Comparison of ENCODE assay signal across 40 cellular contexts in genomic region chr4:59825104-59825503, GRCh38.
"Had no signal": no experiment of that assay in that cellular context is flagged by ENCODE, and none has a peak within 500 bp of the region (broad histone marks: within the 10 kb centered on the region; RNA-seq: fewer than 3 reads in every experiment).

No MANE protein-coding gene starts in this region.

- H3K36me3 Mint-ChIP-seq: activated CD8-positive, alpha-beta memory T cell treated with anti-CD3 and anti-CD28 coated beads, Interleukin-2, amount 10 ng/mL, durations not matched to agents 7 days and 5 days; activated naive CD4-positive, alpha-beta T cell treated with anti-CD3 and anti-CD28 coated beads, Interleukin-2, amount 10 ng/mL, durations not matched to agents 7 days and 5 days; activated naive CD4-positive, alpha-beta T cell treated with anti-CD3 and anti-CD28 coated beads, Interleukin-2, amount 50 U/mL, for 24 hours; activated naive CD8-positive, alpha-beta T cell; activated naive CD8-positive, alpha-beta T cell treated with anti-CD3 and anti-CD28 coated beads, Interleukin-2, amount 10 ng/mL, durations not matched to agents 7 days and 5 days; brain had no signal

- H3K36me3 ChIP-seq: ascending aorta, cardiac muscle cell had no signal

- FAIRE-seq: bronchial epithelial cell, TTC549 had no signal

- H3K4me3 ChIP-seq: ascending aorta, cardiac muscle cell had no signal

- H3K27ac ChIP-seq: ascending aorta, cardiac muscle cell, VCaP had no signal

- H3K4me1 Mint-ChIP-seq: activated CD4-positive, alpha-beta memory T cell treated with anti-CD3 and anti-CD28 coated beads, Interleukin-2, amount 10 ng/mL, durations not matched to agents 7 days and 5 days; activated CD4-positive, alpha-beta T cell treated with anti-CD3 and anti-CD28 coated beads for 36 hours; activated CD4-positive, alpha-beta T cell treated with anti-CD3 and anti-CD28 coated beads, Interleukin-2, amount 10 ng/mL, durations not matched to agents 7 days and 5 days; activated CD8-positive, alpha-beta memory T cell treated with anti-CD3 and anti-CD28 coated beads, Interleukin-2, amount 10 ng/mL, durations not matched to agents 7 days and 5 days; activated naive CD4-positive, alpha-beta T cell treated with anti-CD3 and anti-CD28 coated beads, Interleukin-2, amount 10 ng/mL, durations not matched to agents 7 days and 5 days; activated naive CD4-positive, alpha-beta T cell treated with anti-CD3 and anti-CD28 coated beads, Interleukin-2, amount 50 U/mL, for 24 hours; activated naive CD8-positive, alpha-beta T cell treated with anti-CD3 and anti-CD28 coated beads, Interleukin-2, amount 10 ng/mL, durations not matched to agents 7 days and 5 days; activated naive CD8-positive, alpha-beta T cell treated with anti-CD3 and anti-CD28 coated beads, Interleukin-2, amount 50 U/mL, for 24 hours; activated T-helper 17 cell treated with anti-CD3 and anti-CD28 coated beads, Interleukin-2, amount 50 U/mL, for 72 hours; brain; central memory CD8-positive, alpha-beta T cell had no signal

- H3K27me3 Mint-ChIP-seq: activated CD4-positive, alpha-beta memory T cell treated with anti-CD3 and anti-CD28 coated beads, Interleukin-2, amount 10 ng/mL, durations not matched to agents 7 days and 5 days; activated CD4-positive, alpha-beta T cell treated with anti-CD3 and anti-CD28 coated beads for 36 hours; activated CD4-positive, alpha-beta T cell treated with anti-CD3 and anti-CD28 coated beads, Interleukin-2, amount 10 ng/mL, durations not matched to agents 7 days and 5 days; activated CD8-positive, alpha-beta memory T cell treated with anti-CD3 and anti-CD28 coated beads, Interleukin-2, amount 10 ng/mL, durations not matched to agents 7 days and 5 days; activated naive CD4-positive, alpha-beta T cell treated with anti-CD3 and anti-CD28 coated beads, Interleukin-2, amount 10 ng/mL, durations not matched to agents 7 days and 5 days; activated naive CD4-positive, alpha-beta T cell treated with anti-CD3 and anti-CD28 coated beads, Interleukin-2, amount 50 U/mL, for 24 hours; activated naive CD8-positive, alpha-beta T cell; activated naive CD8-positive, alpha-beta T cell treated with anti-CD3 and anti-CD28 coated beads, Interleukin-2, amount 10 ng/mL, durations not matched to agents 7 days and 5 days; activated naive CD8-positive, alpha-beta T cell treated with anti-CD3 and anti-CD28 coated beads, Interleukin-2, amount 50 U/mL, for 24 hours; activated T-cell treated with anti-CD3 and anti-CD28 coated beads, Interleukin-2, amount 50 U/mL, for 24 hours; activated T-helper 17 cell treated with anti-CD3 and anti-CD28 coated beads, Interleukin-2, amount 50 U/mL, for 72 hours; brain; central memory CD8-positive, alpha-beta T cell had no signal

- H3K9me3 ChIP-seq: ascending aorta had no signal

- ATAC-seq: activated CD4-positive, alpha-beta T cell treated with anti-CD3 and anti-CD28 coated beads for 36 hours; activated CD4-positive, CD25-positive, alpha-beta regulatory T cell treated with anti-CD3 and anti-CD28 coated beads, Interleukin-2, amount 50 U/mL, for 24 hours; activated CD8-positive, alpha-beta memory T cell treated with anti-CD3 and anti-CD28 coated beads, Interleukin-2, amount 10 ng/mL, durations not matched to agents 7 days and 5 days; activated CD8-positive, alpha-beta T cell treated with anti-CD3 and anti-CD28 coated beads, Interleukin-2, amount 10 ng/mL, durations not matched to agents 7 days and 5 days; activated naive CD8-positive, alpha-beta T cell treated with anti-CD3 and anti-CD28 coated beads, Interleukin-2, amount 50 U/mL, for 24 hours; activated T-helper 17 cell treated with anti-CD3 and anti-CD28 coated beads, Interleukin-2, amount 50 U/mL, for 72 hours had no signal

- H3K27me3 ChIP-seq: ascending aorta, cardiac muscle cell had no signal

- H3K4me1 ChIP-seq: ascending aorta had no signal

- DNase-seq: activated CD4-positive, alpha-beta memory T cell treated with anti-CD3 and anti-CD28 coated beads, Interleukin-2, amount 10 ng/mL, durations not matched to agents 7 days and 5 days; activated CD4-positive, alpha-beta T cell treated with anti-CD3 and anti-CD28 coated beads for 1 hour; activated CD4-positive, alpha-beta T cell treated with anti-CD3 and anti-CD28 coated beads for 36 hours; activated CD4-positive, alpha-beta T cell treated with anti-CD3 and anti-CD28 coated beads for 48 hours; activated CD4-positive, alpha-beta T cell treated with anti-CD3 and anti-CD28 coated beads, Interleukin-2, amount 10 ng/mL, durations not matched to agents 7 days and 5 days; activated CD4-positive, alpha-beta T cell treated with anti-CD3 and anti-CD28 coated beads, Interleukin-2, amount 50 U/mL, for 48 hours; activated CD4-positive, CD25-positive, alpha-beta regulatory T cell; activated CD8-positive, alpha-beta memory T cell treated with anti-CD3 and anti-CD28 coated beads for 24 hours; activated CD8-positive, alpha-beta memory T cell treated with anti-CD3 and anti-CD28 coated beads, Interleukin-2, amount 10 ng/mL, durations not matched to agents 7 days and 5 days; activated CD8-positive, alpha-beta memory T cell treated with anti-CD3 and anti-CD28 coated beads, Interleukin-2, amount 50 U/mL, for 48 hours; activated CD8-positive, alpha-beta T cell treated with anti-CD3 and anti-CD28 coated beads, Interleukin-2, amount 10 ng/mL, durations not matched to agents 7 days and 5 days; activated effector memory CD4-positive, alpha-beta T cell treated with Interleukin-2 at 50 U/mL for 16 hours; activated gamma-delta T cell; activated naive CD4-positive, alpha-beta T cell treated with anti-CD3 and anti-CD28 coated beads, Interleukin-2, amount 10 ng/mL, durations not matched to agents 7 days and 5 days; activated naive CD4-positive, alpha-beta T cell treated with Interleukin-2 at 50 U/mL for 16 hours; activated naive CD8-positive, alpha-beta T cell treated with anti-CD3 and anti-CD28 coated beads, Interleukin-2, amount 10 ng/mL, durations not matched to agents 7 days and 5 days; activated naive CD8-positive, alpha-beta T cell treated with anti-CD3 and anti-CD28 coated beads, Interleukin-2, amount 50 U/mL, for 24 hours; activated T-cell treated with anti-CD3 and anti-CD28 coated beads, Interleukin-2, amount 50 U/mL, for 24 hours; activated T-cell treated with anti-CD3 and anti-CD28 coated beads, Interleukin-2, amount 50 U/mL, for 48 hours; amygdala; anterior cingulate cortex; caudate nucleus; cerebellar nuclear complex; T-helper 1 cell; T-helper 2 cell; T-helper 9 cell had no signal

- H3K9me3 Mint-ChIP-seq: activated CD4-positive, alpha-beta T cell treated with anti-CD3 and anti-CD28 coated beads, Interleukin-2, amount 10 ng/mL, durations not matched to agents 7 days and 5 days; activated naive CD8-positive, alpha-beta T cell treated with anti-CD3 and anti-CD28 coated beads, Interleukin-2, amount 10 ng/mL, durations not matched to agents 7 days and 5 days; activated naive CD8-positive, alpha-beta T cell treated with anti-CD3 and anti-CD28 coated beads, Interleukin-2, amount 50 U/mL, for 24 hours; activated T-helper 1 cell treated with anti-CD3 and anti-CD28 coated beads, Interleukin-12 subunit alpha, Interleukin-12 subunit beta, Interleukin-2, Interleukin-4 antibody, amounts not matched to agents 30 ng/mL and 10 ng/mL and 1 ng/mL, durations not matched to agents 14 hours and 24 hours and 36 hours; brain; T-helper 1 cell treated with Interleukin-12 subunit alpha and Interleukin-12 subunit beta and Interleukin-4 antibody, amounts not matched to agents 30 μg/mL and 1 μg/mL, for 36 hours had no signal

- H3K4me3 Mint-ChIP-seq: activated CD4-positive, alpha-beta memory T cell treated with anti-CD3 and anti-CD28 coated beads, Interleukin-2, amount 10 ng/mL, durations not matched to agents 7 days and 5 days; activated CD4-positive, alpha-beta T cell treated with anti-CD3 and anti-CD28 coated beads for 36 hours; activated CD4-positive, alpha-beta T cell treated with anti-CD3 and anti-CD28 coated beads, Interleukin-2, amount 10 ng/mL, durations not matched to agents 7 days and 5 days; activated CD8-positive, alpha-beta memory T cell treated with anti-CD3 and anti-CD28 coated beads, Interleukin-2, amount 10 ng/mL, durations not matched to agents 7 days and 5 days; activated CD8-positive, alpha-beta T cell treated with anti-CD3 and anti-CD28 coated beads, Interleukin-2, amount 10 ng/mL, durations not matched to agents 7 days and 5 days; activated naive CD4-positive, alpha-beta T cell treated with anti-CD3 and anti-CD28 coated beads, Interleukin-2, amount 10 ng/mL, durations not matched to agents 7 days and 5 days; activated naive CD4-positive, alpha-beta T cell treated with anti-CD3 and anti-CD28 coated beads, Interleukin-2, amount 50 U/mL, for 24 hours; activated naive CD8-positive, alpha-beta T cell; activated naive CD8-positive, alpha-beta T cell treated with anti-CD3 and anti-CD28 coated beads, Interleukin-2, amount 10 ng/mL, durations not matched to agents 7 days and 5 days; activated naive CD8-positive, alpha-beta T cell treated with anti-CD3 and anti-CD28 coated beads, Interleukin-2, amount 50 U/mL, for 24 hours; activated T-cell treated with anti-CD3 and anti-CD28 coated beads, Interleukin-2, amount 50 U/mL, for 24 hours; activated T-helper 1 cell treated with anti-CD3 and anti-CD28 coated beads, Interleukin-12 subunit alpha, Interleukin-12 subunit beta, Interleukin-2, Interleukin-4 antibody, amounts not matched to agents 30 ng/mL and 10 ng/mL and 1 ng/mL, durations not matched to agents 14 hours and 24 hours and 36 hours; activated T-helper 17 cell treated with anti-CD3 and anti-CD28 coated beads, Interleukin-2, amount 50 U/mL, for 72 hours; brain; central memory CD8-positive, alpha-beta T cell; T-helper 1 cell treated with Interleukin-12 subunit alpha and Interleukin-12 subunit beta and Interleukin-4 antibody, amounts not matched to agents 30 μg/mL and 1 μg/mL, for 36 hours; T-helper 2 cell treated with Interferon-gamma antibody and Interleukin-4, amounts not matched to agents 5 μg/mL and 100 μg/mL, for 36 hours had no signal

- H3K27ac Mint-ChIP-seq: activated CD4-positive, alpha-beta memory T cell treated with anti-CD3 and anti-CD28 coated beads, Interleukin-2, amount 10 ng/mL, durations not matched to agents 7 days and 5 days; activated CD4-positive, alpha-beta T cell treated with anti-CD3 and anti-CD28 coated beads for 36 hours; activated CD4-positive, alpha-beta T cell treated with anti-CD3 and anti-CD28 coated beads, Interleukin-2, amount 10 ng/mL, durations not matched to agents 7 days and 5 days; activated CD8-positive, alpha-beta memory T cell treated with anti-CD3 and anti-CD28 coated beads, Interleukin-2, amount 10 ng/mL, durations not matched to agents 7 days and 5 days; activated CD8-positive, alpha-beta T cell treated with anti-CD3 and anti-CD28 coated beads, Interleukin-2, amount 10 ng/mL, durations not matched to agents 7 days and 5 days; activated naive CD4-positive, alpha-beta T cell treated with anti-CD3 and anti-CD28 coated beads, Interleukin-2, amount 10 ng/mL, durations not matched to agents 7 days and 5 days; activated naive CD4-positive, alpha-beta T cell treated with anti-CD3 and anti-CD28 coated beads, Interleukin-2, amount 50 U/mL, for 24 hours; activated naive CD8-positive, alpha-beta T cell; activated naive CD8-positive, alpha-beta T cell treated with anti-CD3 and anti-CD28 coated beads, Interleukin-2, amount 10 ng/mL, durations not matched to agents 7 days and 5 days; activated naive CD8-positive, alpha-beta T cell treated with anti-CD3 and anti-CD28 coated beads, Interleukin-2, amount 50 U/mL, for 24 hours; activated T-cell treated with anti-CD3 and anti-CD28 coated beads, Interleukin-2, amount 50 U/mL, for 24 hours; activated T-helper 1 cell treated with anti-CD3 and anti-CD28 coated beads, Interleukin-12 subunit alpha, Interleukin-12 subunit beta, Interleukin-2, Interleukin-4 antibody, amounts not matched to agents 30 ng/mL and 10 ng/mL and 1 ng/mL, durations not matched to agents 14 hours and 24 hours and 36 hours; activated T-helper 17 cell treated with anti-CD3 and anti-CD28 coated beads, Interleukin-2, amount 50 U/mL, for 72 hours; brain; T-helper 1 cell treated with Interleukin-12 subunit alpha and Interleukin-12 subunit beta and Interleukin-4 antibody, amounts not matched to agents 30 μg/mL and 1 μg/mL, for 36 hours; T-helper 2 cell treated with Interferon-gamma antibody and Interleukin-4, amounts not matched to agents 5 μg/mL and 100 μg/mL, for 36 hours had no signal
